ENCODE assay signal across 23 cellular contexts in the genomic region with DNA sequence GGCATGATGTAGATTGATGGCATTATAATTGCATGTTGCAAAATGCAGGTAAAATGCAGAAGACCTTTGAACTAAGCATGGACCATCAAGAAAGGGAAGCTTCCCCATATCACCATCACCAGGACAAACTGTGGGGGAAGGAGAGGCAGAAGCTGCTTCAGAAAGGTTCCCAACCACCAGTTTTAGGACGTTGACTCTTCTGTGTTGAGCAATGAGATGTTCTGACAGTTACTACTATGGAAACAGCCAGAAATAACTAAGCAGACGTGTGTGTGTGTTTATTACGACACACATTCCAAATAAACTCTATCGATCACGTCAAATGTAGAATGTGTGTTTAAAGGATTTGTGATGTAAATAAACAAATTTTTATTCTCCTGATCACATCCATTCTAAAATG.
"Had no signal": no experiment of that assay in that cellular context is flagged by ENCODE, and none has a peak within 500 bp of the region (broad histone marks: within the 10 kb centered on the region; RNA-seq: fewer than 3 reads in every experiment).

No MANE protein-coding gene starts in this region.

- DNase-seq: activated B cell treated with CpG ODN at 0.5 μM for 24 hours; activated CD4-positive, alpha-beta memory T cell treated with anti-CD3 and anti-CD28 coated beads for 36 hours; activated CD4-positive, alpha-beta T cell treated with anti-CD3 and anti-CD28 coated beads, Interleukin-2, amount 10 ng/mL, durations not matched to agents 7 days and 5 days; activated CD8-positive, alpha-beta memory T cell treated with anti-CD3 and anti-CD28 coated beads for 24 hours; activated gamma-delta T cell; activated naive CD4-positive, alpha-beta T cell treated with anti-CD3 and anti-CD28 coated beads for 36 hours; activated T-cell treated with anti-CD3 and anti-CD28 coated beads for 4 hours; activated T-cell treated with anti-CD3 and anti-CD28 coated beads, Interleukin-2, amount 50 U/mL, for 48 hours; brain microvascular endothelial cell; MG63; NCI-H1092 treated with DMSO at 0.1 percent for 48 hours; NCI-H1436; NCI-H1694 treated with DMSO at 0.1 percent for 48 hours; NCI-H2029 treated with DMSO at 0.1 percent for 48 hours; NCI-H345; NCI-H510A; NCI-H526 treated with DMSO at 0.1 percent for 48 hours; NCI-H82; SJCRH30; SK-N-SH; T-helper 9 cell had no signal

- H3K27me3 ChIP-seq: brain microvascular endothelial cell, cardiac muscle cell, MG63, SJCRH30 had no signal

- ATAC-seq: activated T-helper 17 cell treated with anti-CD3 and anti-CD28 coated beads, Interleukin-2, amount 50 U/mL, for 72 hours had no signal

- H3K36me3 ChIP-seq: brain microvascular endothelial cell, cardiac muscle cell, MG63, SJCRH30 had no signal

- H3K9me3 ChIP-seq: MG63, SJCRH30 had no signal

- H3K4me1 ChIP-seq: SJCRH30 had no signal

- H3K4me3 ChIP-seq: cardiac muscle cell, MG63, SJCRH30 had no signal

- H3K27ac ChIP-seq: brain microvascular endothelial cell, cardiac muscle cell, SJCRH30 had no signal
